In genomic region chr11:116641561-116642045, GRCh38 we compare ENCODE assay signal across 10 cellular contexts.
DNase-seq lines count a peak whose midpoint lies in the region; ATAC-seq, FAIRE-seq and TF ChIP-seq lines count a peak whose summit lies in the region.
"Had no signal": no experiment of that assay in that cellular context is flagged by ENCODE, and none has a peak within 500 bp of the region (broad histone marks: within the 10 kb centered on the region; RNA-seq: fewer than 3 reads in every experiment).

No MANE protein-coding gene starts in this region.

- H3K4me3 ChIP-seq in OCI-LY3 (ENCODE audit: low read length): no peak overlapping the region
- no peak overlapping the region for H3K4me3 ChIP-seq in H1 (ENCODE audit: extremely low read depth in 1 of 4, insufficient read depth in 2 of 4, low read depth in 3 of 4, low read length in 4 of 4)
- peak overlapping the region in 1 of 2 donors; percentile 38 for H3K4me3 ChIP-seq in neuronal stem cell (ENCODE audit: low read length in 2 of 2)
- H3K4me3 ChIP-seq: SJCRH30 had no signal

- no peaks in the 10 kb centered on the region for H3K4me1 ChIP-seq in OCI-LY3 (ENCODE audit: low read length)
- H3K4me1 ChIP-seq in H1 (replicated peaks in 1 of 4; ENCODE audit: control insufficient read depth in 3 of 4, insufficient read depth in 4 of 4, low read length in 3 of 4): peaks cover 0 to 9% (median 2%) of the 10 kb centered on the region in 4 experiments; a peak in 5 of 7 replicates
- H3K4me1 ChIP-seq in neuronal stem cell (ENCODE audit: control insufficient read depth in 2 of 2, insufficient read depth in 1 of 2, low read depth in 1 of 2, low read length in 2 of 2): peaks cover 2% of the 10 kb centered on the region in 2 donors
- H3K4me1 ChIP-seq: SJCRH30 had no signal

- TF ChIP-seq EP300 in H1 (IDR thresholded peaks at IDR 0.05; ENCODE audit: borderline replicate concordance in 1 of 2, low read depth in 2 of 2, low read length in 2 of 2): no peak

- H3K79me2 ChIP-seq in OCI-LY3 (ENCODE audit: low read length): no peaks in the 10 kb centered on the region
- no peaks in the 10 kb centered on the region for H3K79me2 ChIP-seq in H1 (ENCODE audit: control insufficient read depth in 1 of 2, insufficient read depth in 2 of 2, low read length in 2 of 2)

- no peak overlapping the region for H4K8ac ChIP-seq in H1 (ENCODE audit: extremely low read depth, insufficient read depth, low read length)
- no peak overlapping the region for H4K8ac ChIP-seq in neuronal stem cell (ENCODE audit: low read depth, low read length)

- H3K27ac ChIP-seq in OCI-LY3 (ENCODE audit: low read length): no peak overlapping the region
- H3K27ac ChIP-seq in H1 (ENCODE audit: low read depth, low read length): no peak overlapping the region
- H3K27ac ChIP-seq in neuronal stem cell (replicated peaks; ENCODE audit: low read length): no peak overlapping the region
- H3K27ac ChIP-seq: SJCRH30 had no signal

- H2BK12ac ChIP-seq in H1 (ENCODE audit: low read depth, low read length) (no peak overlapping the region), neuronal stem cell (ENCODE audit: low read length) (no peak overlapping the region)

- TF ChIP-seq RAD21 in H1 (IDR thresholded peaks at IDR 0.05 in 1 of 2, conservative IDR thresholded peaks at IDR 0.05 in 1 of 2; ENCODE audit: low read depth in 2 of 2, low read length in 2 of 2): peak; percentile 97 to 98

- no peak overlapping the region for H2BK5ac ChIP-seq in H1 (ENCODE audit: low read depth, low read length)
- no peak overlapping the region for H2BK5ac ChIP-seq in neuronal stem cell (ENCODE audit: low read length)

- H3K56ac ChIP-seq in H1 (replicated peaks; ENCODE audit: insufficient read length, low read depth, low read length): no peak overlapping the region

- no peaks in the 10 kb centered on the region for H4K20me1 ChIP-seq in OCI-LY3 (ENCODE audit: insufficient read depth, low read length)
- no peaks in the 10 kb centered on the region for H4K20me1 ChIP-seq in H1 (replicated peaks in 1 of 2; ENCODE audit: control insufficient read depth in 1 of 2, insufficient read depth in 2 of 2, low read length in 2 of 2)

- H4K91ac ChIP-seq in H1 (replicated peaks; ENCODE audit: insufficient read length, low read length) (no peak overlapping the region), neuronal stem cell (ENCODE audit: low read depth, low read length, poor library complexity) (no peak overlapping the region)

- no peak for TF ChIP-seq POLR2A in H1 (IDR thresholded peaks at IDR 0.05; ENCODE audit: control extremely low read depth in 1 of 2, low read depth in 2 of 2, low read length in 2 of 2)

- H3K18ac ChIP-seq in H1 (ENCODE audit: extremely low read depth, low read length) (no peak overlapping the region), neuronal stem cell (ENCODE audit: low read length) (no peak overlapping the region)

- no peaks in the 10 kb centered on the region for H3K36me3 ChIP-seq in OCI-LY3 (replicated peaks; ENCODE audit: low read depth, low read length)
- no peaks in the 10 kb centered on the region for H3K36me3 ChIP-seq in H1 (ENCODE audit: control insufficient read depth in 2 of 4, insufficient read depth in 4 of 4, low read length in 3 of 4)
- H3K36me3 ChIP-seq in neuronal stem cell (replicated peaks in 1 of 2; ENCODE audit: control insufficient read depth in 2 of 2, insufficient read depth in 2 of 2, low read length in 2 of 2): no peaks in the 10 kb centered on the region
- H3K36me3 ChIP-seq: SJCRH30 had no signal

- no peaks in the 10 kb centered on the region for H3K9me3 ChIP-seq in OCI-LY3 (ENCODE audit: insufficient read depth, low read length)
- no peaks in the 10 kb centered on the region for H3K9me3 ChIP-seq in H1 (ENCODE audit: insufficient read depth in 2 of 2, low read depth in 1 of 2, low read length in 1 of 2)
- H3K9me3 ChIP-seq in neuronal stem cell (replicated peaks in 1 of 2; ENCODE audit: control insufficient read depth in 2 of 2, insufficient read depth in 1 of 2, low read depth in 1 of 2, low read length in 2 of 2): peaks cover 0 to 2% of the 10 kb centered on the region in 2 donors
- H3K9me3 ChIP-seq: SJCRH30 had no signal

- 36% methylated on average over 11 of the region's 11 CpGs; no CpG with 5 or more reads in 1 of the 2 experiments for WGBS in H1 (ENCODE audit: extremely low coverage in 1 of 2, insufficient coverage in 1 of 2, insufficient read length in 1 of 2, insufficient replicate concordance in 2 of 2, low coverage in 1 of 2, low lambda C conversion rate in 2 of 2, missing lambda C conversion rate in 1 of 2), 2 experiments
- WGBS in neuronal stem cell (ENCODE audit: extremely low coverage in 2 of 2, insufficient read length in 2 of 2, insufficient replicate concordance in 1 of 2), 2 donors: no CpG with 5 or more reads among the region's 11 CpGs

- no peak overlapping the region; the same call in 1 of the 2 replicates for H2BK20ac ChIP-seq in H1 (ENCODE audit: low read length)

- no peak overlapping the region for H3K14ac ChIP-seq in H1 (ENCODE audit: insufficient read length)
- H3K14ac ChIP-seq in neuronal stem cell (ENCODE audit: low read length): no peak overlapping the region

- H2BK120ac ChIP-seq in H1 (replicated peaks; ENCODE audit: low read depth, low read length) (no peak overlapping the region), neuronal stem cell (ENCODE audit: low read depth, low read length) (no peak overlapping the region)

- H2BK15ac ChIP-seq in H1 (ENCODE audit: low read length) (no peak overlapping the region), neuronal stem cell (ENCODE audit: low read length) (no peak overlapping the region)

- CTCF ChIA-PET in H1 (lab: Charles Lee; ENCODE audit: partially characterized antibody): interaction anchor here (0.7 to 6.7 kb wide), 88 partner anchors 9 to 568 kb away, joined by 3 to 94 read pairs (median 5); no protein-coding TSS in a partner anchor

- H3K4me2 ChIP-seq in OCI-LY3 (ENCODE audit: low read length) (no peak overlapping the region), H1 (ENCODE audit: insufficient read depth in 1 of 2, low read depth in 2 of 2, low read length in 2 of 2) (no peak overlapping the region), neuronal stem cell (ENCODE audit: insufficient read depth, low read length, poor library complexity, severe bottlenecking) (no peak overlapping the region)

- H4K5ac ChIP-seq in H1 (ENCODE audit: insufficient read length, low read depth, low read length): no peak overlapping the region

- H3K4ac ChIP-seq in H1 (replicated peaks; ENCODE audit: insufficient read length, low read depth, low read length) (no peak overlapping the region), neuronal stem cell (ENCODE audit: low read length) (no peak overlapping the region)

- POLR2A ChIA-PET in H1 (lab: Charles Lee; ENCODE audit: partially characterized antibody): no interaction called here

- H2AFZ ChIP-seq in OCI-LY3 (ENCODE audit: low read depth, low read length) (no peak overlapping the region), H1 (ENCODE audit: low read length) (no peak overlapping the region), neuronal stem cell (ENCODE audit: low read length) (no peak overlapping the region)

- H2AK5ac ChIP-seq in H1 (ENCODE audit: low read depth, low read length) (no peak overlapping the region), neuronal stem cell (ENCODE audit: low read depth, low read length) (peak overlapping the region; percentile 91)

- no peaks in the 10 kb centered on the region; the same call in 1 of the 2 replicates for H3K23me2 ChIP-seq in H1 (ENCODE audit: low read depth, low read length)

- H3K27me3 ChIP-seq in OCI-LY3 (ENCODE audit: low read depth, low read length) (peaks cover 17% of the 10 kb centered on the region), H1 (replicated peaks in 1 of 4; ENCODE audit: control insufficient read depth in 3 of 4, extremely low read depth in 1 of 4, insufficient read depth in 3 of 4, low read length in 3 of 4) (0 out of 7 replicates have a peak, but pooled peaks cover 0 to 3% (median 0%) of the 10 kb centered on the region in 4 experiments), neuronal stem cell (ENCODE audit: control insufficient read depth in 3 of 3, insufficient read depth in 3 of 3, low read depth in 1 of 3, low read length in 3 of 3) (peaks cover 0 to 17% (median 0%) of the 10 kb centered on the region in 3 experiments)
- H3K27me3 ChIP-seq: SJCRH30 had no signal

- no peak for ATAC-seq in HG02571 (IDR thresholded peaks at IDR 0.05; ENCODE audit: unreplicated experiment)
- no peak for ATAC-seq in HG03159 (IDR thresholded peaks at IDR 0.05; ENCODE audit: unreplicated experiment)

- TF ChIP-seq CTCF in OCI-LY3 (IDR thresholded peaks at IDR 0.05; ENCODE audit: low read depth, low read length): peak; percentile 68
- TF ChIP-seq CTCF in H1 (IDR thresholded peaks at IDR 0.05; ENCODE audit: control extremely low read depth in 1 of 3, insufficient read depth in 1 of 3, low read depth in 1 of 3, low read length in 3 of 3): peak; percentile 95 to 100 (median 97)

- H3K79me1 ChIP-seq in H1 (ENCODE audit: low read depth, low read length) (no peaks in the 10 kb centered on the region), neuronal stem cell (ENCODE audit: low read depth, low read length) (no peaks in the 10 kb centered on the region)

- H3K9ac ChIP-seq in OCI-LY3 (ENCODE audit: low read length): no peak overlapping the region
- no peak overlapping the region for H3K9ac ChIP-seq in H1 (replicated peaks in 1 of 4; ENCODE audit: extremely low read depth in 1 of 4, low read depth in 3 of 4, low read length in 3 of 4)
- no peak overlapping the region for H3K9ac ChIP-seq in neuronal stem cell (ENCODE audit: low read depth, low read length, poor library complexity)

- no peak overlapping the region for H3K23ac ChIP-seq in H1 (ENCODE audit: insufficient read length)
- H3K23ac ChIP-seq in neuronal stem cell (ENCODE audit: low read depth, low read length, poor library complexity): no peak overlapping the region

- DNase-seq in ELF-1 (ENCODE audit: low read depth, low spot score) (peak; percentile 83), HT-29 (ENCODE audit: low spot score) (peak; percentile 78), H1 (ENCODE audit: low read depth in 1 of 2, low spot score in 2 of 2) (peak; percentile 39 to 92), neuronal stem cell (ENCODE audit: low spot score) (peak; percentile 30), OCI-M2 (lab: John Stamatoyannopoulos, UW; ENCODE audit: unreplicated experiment) (no peak)

- FAIRE-seq in H1 (lab: Jason Lieb, UNC): peak; percentile 19
- FAIRE-seq: islet of Langerhans had no signal

TF ChIP-seq in H1, 55 proteins besides CTCF, POLR2A, EP300 and RAD21:
- TF ChIP-seq, protein P1, sequence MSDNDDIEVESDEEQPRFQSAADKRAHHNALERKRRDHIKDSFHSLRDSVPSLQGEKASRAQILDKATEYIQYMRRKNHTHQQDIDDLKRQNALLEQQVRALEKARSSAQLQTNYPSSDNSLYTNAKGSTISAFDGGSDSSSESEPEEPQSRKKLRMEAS (IDR thresholded peaks at IDR 0.05): 0 out of 2 replicates have a peak, but pooled peaks have one; percentile 38
- TF ChIP-seq SIN3A (conservative IDR thresholded peaks at IDR 0.05 in 1 of 2, IDR thresholded peaks at IDR 0.05 in 1 of 2; ENCODE audit: low read depth in 1 of 2, low read length in 2 of 2): 0 out of 4 replicates have a peak, but pooled peaks of 1 of the 2 experiments have one; percentile 30
- TF ChIP-seq GABPA (IDR thresholded peaks at IDR 0.05; ENCODE audit: borderline replicate concordance, insufficient read depth, low read length): no peak
- TF ChIP-seq CBX5 (IDR thresholded peaks at IDR 0.05; ENCODE audit: low read depth, low read length): no peak
- TF ChIP-seq ASH2L (IDR thresholded peaks at IDR 0.05; ENCODE audit: low read length): no peak
